21 cellular contexts compared by ENCODE assay signal in the genomic region with DNA sequence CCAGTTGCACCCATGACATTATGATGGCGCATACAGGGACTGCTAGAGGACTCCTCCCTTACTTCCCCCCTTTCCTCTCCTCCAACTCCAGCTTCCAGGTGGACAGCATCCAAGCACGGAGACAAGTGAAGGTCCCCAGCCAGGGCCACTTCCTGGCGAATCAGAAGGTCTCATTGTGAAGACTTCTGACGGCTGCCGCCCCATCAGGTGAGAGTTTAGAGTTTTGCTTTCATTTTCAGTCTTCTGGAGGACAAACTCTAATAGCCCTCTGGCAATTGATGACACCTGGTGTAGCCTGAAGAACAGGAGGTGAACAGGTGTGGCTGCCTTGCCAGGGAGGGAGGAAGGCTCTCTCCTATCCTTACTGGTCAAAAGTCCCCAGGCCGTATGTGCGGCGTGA.
"Had no signal": no experiment of that assay in that cellular context is flagged by ENCODE, and none has a peak within 500 bp of the region (broad histone marks: within the 10 kb centered on the region; RNA-seq: fewer than 3 reads in every experiment).

No MANE protein-coding gene starts in this region.

- H3K27me3 Mint-ChIP-seq: activated CD4-positive, alpha-beta T cell treated with anti-CD3 and anti-CD28 coated beads, Interleukin-2, amount 10 ng/mL, durations not matched to agents 7 days and 5 days; activated naive CD8-positive, alpha-beta T cell treated with anti-CD3 and anti-CD28 coated beads, Interleukin-2, amount 50 U/mL, for 24 hours; activated T-cell treated with anti-CD3 and anti-CD28 coated beads, Interleukin-2, amount 50 U/mL, for 24 hours; brain had no signal

- H3K4me3 ChIP-seq: dorsolateral prefrontal cortex, lung, tibial artery, uterus had no signal

- H3K4me1 Mint-ChIP-seq: activated CD4-positive, alpha-beta T cell treated with anti-CD3 and anti-CD28 coated beads, Interleukin-2, amount 10 ng/mL, durations not matched to agents 7 days and 5 days; activated naive CD8-positive, alpha-beta T cell treated with anti-CD3 and anti-CD28 coated beads, Interleukin-2, amount 50 U/mL, for 24 hours; brain; endodermal cell; nephron had no signal

- DNase-seq: activated CD4-positive, alpha-beta T cell treated with anti-CD3 and anti-CD28 coated beads, Interleukin-2, amount 10 ng/mL, durations not matched to agents 7 days and 5 days; activated CD4-positive, CD25-positive, alpha-beta regulatory T cell; activated CD8-positive, alpha-beta T cell treated with anti-CD3 and anti-CD28 coated beads, Interleukin-2, amount 10 ng/mL, durations not matched to agents 7 days and 5 days; activated naive CD4-positive, alpha-beta T cell treated with anti-CD3 and anti-CD28 coated beads for 36 hours; activated naive CD8-positive, alpha-beta T cell treated with anti-CD3 and anti-CD28 coated beads, Interleukin-2, amount 50 U/mL, for 24 hours; activated T-cell treated with anti-CD3 and anti-CD28 coated beads, Interleukin-2, amount 50 U/mL, for 24 hours; anterior cingulate cortex; dorsolateral prefrontal cortex; endodermal cell; foreskin fibroblast; hypothalamus; nucleus accumbens; stimulated activated CD4-positive, alpha-beta T cell treated with anti-CD3 and anti-CD28 coated beads, Interleukin-2, amount 100 ng/mL, for 24 hours; stimulated activated naive CD4-positive, alpha-beta T cell treated with Interleukin-2 at 50 U/mL for 16 hours; T1000; tibial artery; uterus had no signal

- H3K36me3 ChIP-seq: tibial artery, uterus had no signal

- H3K27me3 ChIP-seq: dorsolateral prefrontal cortex, tibial artery, uterus had no signal

- H3K27ac Mint-ChIP-seq: activated CD4-positive, alpha-beta T cell treated with anti-CD3 and anti-CD28 coated beads, Interleukin-2, amount 10 ng/mL, durations not matched to agents 7 days and 5 days; activated CD8-positive, alpha-beta T cell treated with anti-CD3 and anti-CD28 coated beads, Interleukin-2, amount 10 ng/mL, durations not matched to agents 7 days and 5 days; activated naive CD4-positive, alpha-beta T cell treated with anti-CD3 and anti-CD28 coated beads for 36 hours; activated naive CD8-positive, alpha-beta T cell treated with anti-CD3 and anti-CD28 coated beads, Interleukin-2, amount 50 U/mL, for 24 hours; activated T-cell treated with anti-CD3 and anti-CD28 coated beads, Interleukin-2, amount 50 U/mL, for 24 hours; brain; endodermal cell; nephron had no signal

- H3K9me3 Mint-ChIP-seq: activated naive CD4-positive, alpha-beta T cell treated with anti-CD3 and anti-CD28 coated beads for 36 hours; activated naive CD8-positive, alpha-beta T cell treated with anti-CD3 and anti-CD28 coated beads, Interleukin-2, amount 50 U/mL, for 24 hours; endodermal cell; nephron had no signal

- H3K9me3 ChIP-seq: tibial artery, uterus had no signal

- H3K27ac ChIP-seq: dorsolateral prefrontal cortex, epithelial cell of prostate, tibial artery, uterus had no signal

- H3K4me1 ChIP-seq: tibial artery, uterus had no signal

- H3K36me3 Mint-ChIP-seq: brain had no signal

- H3K4me3 Mint-ChIP-seq: activated CD4-positive, alpha-beta T cell treated with anti-CD3 and anti-CD28 coated beads, Interleukin-2, amount 10 ng/mL, durations not matched to agents 7 days and 5 days; activated CD8-positive, alpha-beta T cell treated with anti-CD3 and anti-CD28 coated beads, Interleukin-2, amount 10 ng/mL, durations not matched to agents 7 days and 5 days; activated naive CD4-positive, alpha-beta T cell treated with anti-CD3 and anti-CD28 coated beads for 36 hours; activated naive CD8-positive, alpha-beta T cell treated with anti-CD3 and anti-CD28 coated beads, Interleukin-2, amount 50 U/mL, for 24 hours; activated T-cell treated with anti-CD3 and anti-CD28 coated beads, Interleukin-2, amount 50 U/mL, for 24 hours; brain; endodermal cell; nephron had no signal
